31 cellular contexts compared by ENCODE assay signal in genomic region chr19:8475005-8475404, GRCh38. TPM values are rescaled to one million over a fixed set of nuclear protein-coding genes. Genes with fewer than 3 reads are reported as not detected.
A peak's percentile ranks its signal among the peaks of the same experiment; 100 is the strongest.
DNase-seq lines count a peak whose midpoint lies in the region; ATAC-seq and TF ChIP-seq lines count a peak whose summit lies in the region.
"Had no signal": no experiment of that assay in that cellular context is flagged by ENCODE, and none has a peak within 500 bp of the region (broad histone marks: within the 10 kb centered on the region; RNA-seq: fewer than 3 reads in every experiment).

No MANE protein-coding gene starts in this region.

- CTCF ChIA-PET in activated CD4-positive, alpha-beta T cell treated with anti-CD3 and anti-CD28 coated beads for 36 hours (lab: Charles Lee) = no interaction called here
- CTCF ChIA-PET in activated B cell treated with CpG ODN at 0.5 μM for 24 hours (lab: Charles Lee) = interaction anchor here (1.2 kb wide), 1 partner anchor 31 kb away, joined by 5 read pairs; no protein-coding TSS in a partner anchor

- H3K4me2 ChIP-seq in GM23338 = no peak overlapping the region
- H3K4me2 ChIP-seq: SK-N-SH had no signal

- intact Hi-C loops in activated CD4-positive, alpha-beta T cell treated with anti-CD3 and anti-CD28 coated beads for 36 hours (cut with DNase I, micrococcal nuclease) = no loop called here
- intact Hi-C loops in activated B cell treated with CpG ODN at 0.5 μM for 24 hours (cut with micrococcal nuclease) = no loop called here
- intact Hi-C loops in adrenal gland (cut with DNase I) = no loop called here

- H3K27me3 ChIP-seq in GM23338 (ENCODE audit: insufficient read depth) (no peaks in the 10 kb centered on the region), adrenal gland (no peaks in the 10 kb centered on the region)
- H3K27me3 ChIP-seq: body of pancreas, gastroesophageal sphincter, pancreas had no signal

- H3K4me1 ChIP-seq in GM23338 (ENCODE audit: insufficient read depth) (no peaks in the 10 kb centered on the region), adrenal gland (replicated peaks in 1 of 2) (peaks cover 32 to 50% of the 10 kb centered on the region in 2 donors)

- H3K36me3 ChIP-seq in GM23338 (ENCODE audit: insufficient read depth) (peaks cover 83% of the 10 kb centered on the region), adrenal gland (replicated peaks in 1 of 2) (peaks cover 0 to 90% of the 10 kb centered on the region in 2 donors)

- peaks cover 67% of the 10 kb centered on the region for H3F3A ChIP-seq in GM23338 (replicated peaks; ENCODE audit: low read depth)

- H3K9me2 ChIP-seq in GM23338 (ENCODE audit: insufficient read depth) = no peaks in the 10 kb centered on the region
- H3K9me2 ChIP-seq: SK-N-SH had no signal

- peak overlapping the region; percentile 60 for H3K27ac Mint-ChIP-seq in activated CD4-positive, alpha-beta T cell treated with anti-CD3 and anti-CD28 coated beads for 36 hours
- no peak overlapping the region for H3K27ac Mint-ChIP-seq in GM23338
- H3K27ac Mint-ChIP-seq in activated B cell treated with CpG ODN at 0.5 μM for 24 hours = peak overlapping the region; percentile 89
- peak overlapping the region; percentile 25 for H3K27ac Mint-ChIP-seq in mesothelial cell of epicardium

- TF ChIP-seq CTCF in GM23338 (conservative IDR thresholded peaks at IDR 0.05; ENCODE audit: low read depth in 2 of 2) = no peak
- no peak for TF ChIP-seq CTCF in activated B cell treated with CpG ODN at 0.5 μM for 24 hours (IDR thresholded peaks at IDR 0.05)
- no peak for TF ChIP-seq CTCF in mesothelial cell of epicardium (IDR thresholded peaks at IDR 0.05; ENCODE audit: unreplicated experiment)
- TF ChIP-seq CTCF in adrenal gland (IDR thresholded peaks at IDR 0.05) = no peak

- DNase-seq in activated CD4-positive, alpha-beta T cell treated with anti-CD3 and anti-CD28 coated beads for 36 hours = no peak
- no peak for DNase-seq in activated CD4-positive, alpha-beta T cell treated with anti-CD3 and anti-CD28 coated beads for 4 hours
- DNase-seq in GM23338 (ENCODE audit: low spot score) (no peak), activated B cell treated with CpG ODN at 0.5 μM for 24 hours (no peak), mesothelial cell of epicardium (ENCODE audit: low spot score in 2 of 2, unreplicated experiment in 2 of 2) (no peak), DMS79 treated with DMSO at 0.1 percent for 48 hours (lab: John Stamatoyannopoulos, UW) (no peak), adrenal gland (no peak), NCI-H510A (lab: John Stamatoyannopoulos, UW) (no peak)
- DNase-seq: activated CD4-positive, alpha-beta T cell treated with anti-CD3 and anti-CD28 coated beads for 1 hour; activated naive CD4-positive, alpha-beta T cell treated with anti-CD3 and anti-CD28 coated beads for 36 hours; body of pancreas; Calu3; cerebellar nuclear complex; DMS79; GDM1; GM23248; hippocampal formation; NCI-H1694; NCI-H446; NCI-H82; nephron progenitor cell; RPMI8226; SK-N-SH; stimulated activated naive CD4-positive, alpha-beta T cell treated with Interleukin-2 at 50 U/mL for 16 hours; T-helper 2 cell had no signal

- no peak for ATAC-seq in activated CD4-positive, alpha-beta T cell treated with anti-CD3 and anti-CD28 coated beads for 36 hours
- ATAC-seq in GM23338 = no peak
- ATAC-seq in activated B cell treated with CpG ODN at 0.5 μM for 24 hours (ENCODE audit: low read depth) = no peak
- ATAC-seq: body of pancreas, gastroesophageal sphincter, pancreas had no signal

- no peaks in the 10 kb centered on the region for H3K9me3 Mint-ChIP-seq in activated CD4-positive, alpha-beta T cell treated with anti-CD3 and anti-CD28 coated beads for 36 hours (ENCODE audit: low read depth)
- H3K9me3 Mint-ChIP-seq in GM23338 (no peaks in the 10 kb centered on the region), activated B cell treated with CpG ODN at 0.5 μM for 24 hours (no peaks in the 10 kb centered on the region), mesothelial cell of epicardium (no peaks in the 10 kb centered on the region)
- H3K9me3 Mint-ChIP-seq: activated naive CD4-positive, alpha-beta T cell treated with anti-CD3 and anti-CD28 coated beads for 36 hours; nephron progenitor cell had no signal

- H3K27ac ChIP-seq in GM23338 (ENCODE audit: low read depth) (0 out of 2 replicates have a peak overlapping the region, but pooled peaks have one; percentile 19), adrenal gland (no peak overlapping the region)
- H3K27ac ChIP-seq: 22Rv1, body of pancreas, gastroesophageal sphincter, GM23248, pancreas had no signal

- peaks cover 62% of the 10 kb centered on the region for H3K4me1 Mint-ChIP-seq in activated CD4-positive, alpha-beta T cell treated with anti-CD3 and anti-CD28 coated beads for 36 hours
- peaks cover 6% of the 10 kb centered on the region; the same call in 2 of the 3 replicates for H3K4me1 Mint-ChIP-seq in GM23338
- H3K4me1 Mint-ChIP-seq in activated B cell treated with CpG ODN at 0.5 μM for 24 hours = peaks cover 54% of the 10 kb centered on the region
- no peaks in the 10 kb centered on the region for H3K4me1 Mint-ChIP-seq in mesothelial cell of epicardium

- no peak overlapping the region for H3K4me3 Mint-ChIP-seq in activated CD4-positive, alpha-beta T cell treated with anti-CD3 and anti-CD28 coated beads for 36 hours
- H3K4me3 Mint-ChIP-seq in GM23338 = no peak overlapping the region
- H3K4me3 Mint-ChIP-seq in activated B cell treated with CpG ODN at 0.5 μM for 24 hours = no peak overlapping the region
- no peak overlapping the region for H3K4me3 Mint-ChIP-seq in mesothelial cell of epicardium
- H3K4me3 Mint-ChIP-seq: activated naive CD4-positive, alpha-beta T cell treated with anti-CD3 and anti-CD28 coated beads for 36 hours; nephron progenitor cell had no signal

- H2AFZ ChIP-seq in GM23338 = no peak overlapping the region
- H2AFZ ChIP-seq: GM23248 had no signal

- no peak for TF ChIP-seq POLR2A in adrenal gland (IDR thresholded peaks at IDR 0.05)

- H3K36me3 Mint-ChIP-seq in activated CD4-positive, alpha-beta T cell treated with anti-CD3 and anti-CD28 coated beads for 36 hours (ENCODE audit: low read depth) = peaks cover 76% of the 10 kb centered on the region
- peaks cover 93% of the 10 kb centered on the region for H3K36me3 Mint-ChIP-seq in GM23338 (ENCODE audit: low read depth)
- peaks cover 80% of the 10 kb centered on the region for H3K36me3 Mint-ChIP-seq in activated B cell treated with CpG ODN at 0.5 μM for 24 hours (ENCODE audit: low read depth)
- H3K36me3 Mint-ChIP-seq in mesothelial cell of epicardium = peaks cover 40% of the 10 kb centered on the region

- peaks cover 100% of the 10 kb centered on the region for H3K79me2 ChIP-seq in GM23338 (replicated peaks; ENCODE audit: insufficient read depth)

- no peaks in the 10 kb centered on the region for H3K27me3 Mint-ChIP-seq in activated CD4-positive, alpha-beta T cell treated with anti-CD3 and anti-CD28 coated beads for 36 hours
- H3K27me3 Mint-ChIP-seq in GM23338 (ENCODE audit: insufficient read depth, low read depth, poor library complexity) (peaks cover 7% of the 10 kb centered on the region), activated B cell treated with CpG ODN at 0.5 μM for 24 hours (no peaks in the 10 kb centered on the region), mesothelial cell of epicardium (ENCODE audit: low read depth) (no peaks in the 10 kb centered on the region)

- H4K20me1 ChIP-seq in GM23338 (replicated peaks; ENCODE audit: insufficient read depth) = peaks cover 87% of the 10 kb centered on the region

- H3K9me3 ChIP-seq in adrenal gland (replicated peaks in 1 of 3) = no peaks in the 10 kb centered on the region
- H3K9me3 ChIP-seq: body of pancreas, gastroesophageal sphincter, pancreas, SK-N-SH had no signal

- WGBS in adrenal gland, 4 donors = 83 to 100% (median 92%) methylated on average over 1 of the region's 1 CpG

- POLR2A ChIA-PET in activated CD4-positive, alpha-beta T cell treated with anti-CD3 and anti-CD28 coated beads for 36 hours (lab: Charles Lee) = no interaction called here
- POLR2A ChIA-PET in activated B cell treated with CpG ODN at 0.5 μM for 24 hours (lab: Charles Lee) = interaction anchor here (0.7 to 1.7 kb wide), 4 partner anchors 26 to 39 kb away, joined by 3 to 7 read pairs (median 4); partner anchors contain the start of gene ZNF414

- H3K4me3 ChIP-seq in GM23338 (no peak overlapping the region), adrenal gland (no peak overlapping the region)
- H3K4me3 ChIP-seq: body of pancreas, gastroesophageal sphincter, GM23248, pancreas had no signal

TF ChIP-seq in GM23338, 12 proteins besides CTCF, POLR2A, EP300 and RAD21 (continues in another document):
- TF ChIP-seq ZNF114 (CRISPR knock-in tag; IDR thresholded peaks at IDR 0.05) = no peak

RNA-seq across cellular contexts. Expression of gene PRAM1, which starts 27.4 kb away (rescaled TPM):
- 1 to 10 TPM in 1 of 2 experiments, under 1 TPM in 1; 0.90 to 1.1 TPM for total RNA-seq in activated CD4-positive, alpha-beta T cell treated with anti-CD3 and anti-CD28 coated beads for 36 hours
- total RNA-seq in GM23338 (2014; rRNA removed; shearing (Covaris generic)) = 0.07 and 0.31 TPM in 2 replicates
- polyA plus RNA-seq in GM23338 (2016; fragmentation: Nextera tagmentation; extraction: Ambion mirVana) (0.54 TPM in 1 of 2 replicates, not detected in the other), adrenal gland (10 to 100 TPM in 1 of 3 donors, 1 to 10 TPM in 1, under 1 TPM in 1; 0.20 to 21.4 (median 4.4) TPM)
- total RNA-seq in activated B cell treated with CpG ODN at 0.5 μM for 24 hours (0.29 and 0.49 TPM in 2 replicates), mesothelial cell of epicardium (0.70 to 1.2 TPM (median 0.94 TPM) in 3 replicates), adrenal gland (1 to 10 TPM in 6 of 8 donors, under 1 TPM in 2; 0.24 to 3.1 (median 2.0) TPM)
- total RNA-seq: Calu3, dermis microvascular lymphatic vessel endothelial cell, GM23248, lung microvascular endothelial cell, renal cortical epithelial cell had no signal
- polyA plus RNA-seq: GM23248 had no signal

RNA-seq across cellular contexts. Expression of gene HNRNPM, which starts 30.2 kb away (rescaled TPM):
- total RNA-seq in activated CD4-positive, alpha-beta T cell treated with anti-CD3 and anti-CD28 coated beads for 36 hours = 100 to 1,000 TPM; 250 to 304 TPM
- total RNA-seq in GM23338 (2014; rRNA removed; shearing (Covaris generic)) = 359 and 389 TPM in 2 replicates
- polyA plus RNA-seq in GM23338 (2016; fragmentation: Nextera tagmentation; extraction: Ambion mirVana) (276 and 291 TPM in 2 replicates), adrenal gland (100 to 1,000 TPM in 1 of 3 donors, 10 to 100 TPM in 2; 65.0 to 262 (median 76.7) TPM)
- total RNA-seq in activated B cell treated with CpG ODN at 0.5 μM for 24 hours (282 and 287 TPM in 2 replicates), mesothelial cell of epicardium (249 to 259 TPM (median 252 TPM) in 3 replicates), adrenal gland (100 to 1,000 TPM in 4 of 8 donors, 10 to 100 TPM in 4; 51.7 to 164 (median 95.5) TPM)

RNA-seq across cellular contexts. Expression of gene ZNF414, which starts 39.0 kb away (rescaled TPM):
- 10 to 100 TPM; 21.0 to 23.7 TPM for total RNA-seq in activated CD4-positive, alpha-beta T cell treated with anti-CD3 and anti-CD28 coated beads for 36 hours
- total RNA-seq in GM23338 (2014; rRNA removed; shearing (Covaris generic)) = 29.2 and 45.0 TPM in 2 replicates
- polyA plus RNA-seq in GM23338 (2016; fragmentation: Nextera tagmentation; extraction: Ambion mirVana) (27.4 and 31.6 TPM in 2 replicates), adrenal gland (100 to 1,000 TPM in 1 of 3 donors, 10 to 100 TPM in 1, 1 to 10 TPM in 1; 5.2 to 103 (median 49.6) TPM)
- total RNA-seq in activated B cell treated with CpG ODN at 0.5 μM for 24 hours (28.6 and 32.8 TPM in 2 replicates), mesothelial cell of epicardium (33.5 to 37.1 TPM (median 35.5 TPM) in 3 replicates), adrenal gland (10 to 100 TPM; 17.5 to 64.6 (median 25.5) TPM)
